Comparison of ENCODE assay signal across 27 cellular contexts in genomic region chr1:231050395-231050794, GRCh38.
"Had no signal": no experiment of that assay in that cellular context is flagged by ENCODE, and none has a peak within 500 bp of the region (broad histone marks: within the 10 kb centered on the region; RNA-seq: fewer than 3 reads in every experiment).

No MANE protein-coding gene starts in this region.

- H3K27ac ChIP-seq: colonic mucosa, coronary artery, dorsolateral prefrontal cortex, epithelial cell of prostate, esophagus muscularis mucosa, esophagus squamous epithelium, foreskin keratinocyte, gastrocnemius medialis, gastroesophageal sphincter, heart left ventricle, heart right ventricle had no signal

- H3K9me3 ChIP-seq: colonic mucosa, esophagus muscularis mucosa, esophagus squamous epithelium, gastrocnemius medialis, gastroesophageal sphincter had no signal

- DNase-seq: colonic mucosa; cortex of kidney; dermis blood vessel endothelial cell; dorsolateral prefrontal cortex; effector CD4-positive, alpha-beta T cell; effector CD8-positive, alpha-beta T cell; effector memory CD4-positive, alpha-beta T cell; effector memory CD8-positive, alpha-beta T cell; endodermal cell; erythroblast; esophagus squamous epithelium; foreskin fibroblast; foreskin keratinocyte; foreskin melanocyte; gastrocnemius medialis; glutamatergic neuron; head of caudate nucleus; heart left ventricle; heart right ventricle had no signal

- FAIRE-seq: colon, endometrium, endothelial cell of umbilical vein, frontal cortex had no signal

- H3K4me1 ChIP-seq: foreskin keratinocyte had no signal

- H3K27me3 ChIP-seq: colonic mucosa had no signal

- H3K36me3 ChIP-seq: colonic mucosa, esophagus muscularis mucosa, esophagus squamous epithelium, gastrocnemius medialis, gastroesophageal sphincter, heart left ventricle, heart right ventricle had no signal

- H3K4me3 ChIP-seq: colonic mucosa, coronary artery, dorsolateral prefrontal cortex, esophagus muscularis mucosa, esophagus squamous epithelium, gastrocnemius medialis, gastroesophageal sphincter, heart left ventricle, heart right ventricle had no signal

- ATAC-seq: effector memory CD8-positive, alpha-beta T cell; foreskin keratinocyte; gastrocnemius medialis; gastroesophageal sphincter; heart left ventricle; heart right ventricle had no signal
